Comparison of ENCODE assay signal across 19 cellular contexts in genomic region chr21:35017256-35017655, GRCh38. TPM values are rescaled to one million over a fixed set of nuclear protein-coding genes. Genes with fewer than 3 reads are reported as not detected.
DNase-seq lines count a peak whose midpoint lies in the region; ATAC-seq and TF ChIP-seq lines count a peak whose summit lies in the region.
"Had no signal": no experiment of that assay in that cellular context is flagged by ENCODE, and none has a peak within 500 bp of the region (broad histone marks: within the 10 kb centered on the region; RNA-seq: fewer than 3 reads in every experiment).

No MANE protein-coding gene starts in this region.

- H3K9me3 ChIP-seq in BLaER1 = no peaks in the 10 kb centered on the region
- H3K9me3 ChIP-seq in CD4-positive, CD25-positive, alpha-beta regulatory T cell (ENCODE audit: control insufficient read depth in 2 of 2, low read length in 2 of 2) = no peaks in the 10 kb centered on the region
- H3K9me3 ChIP-seq in Loucy (ENCODE audit: insufficient read depth, low read depth, low read length) = no peaks in the 10 kb centered on the region
- H3K9me3 ChIP-seq: BE2C, Caco-2 had no signal

- peaks cover 78% of the 10 kb centered on the region for H4K20me1 ChIP-seq in BLaER1
- peaks cover 35% of the 10 kb centered on the region for H4K20me1 ChIP-seq in Loucy (ENCODE audit: insufficient read depth, low read length, poor library complexity, severe bottlenecking)

- H3K27ac Mint-ChIP-seq in CD4-positive, CD25-positive, alpha-beta regulatory T cell = peak overlapping the region in 2 of 3 donors; percentile 50 to 88
- peak overlapping the region; percentile 75 to 85 for H3K27ac Mint-ChIP-seq in effector memory CD8-positive, alpha-beta T cell

- no peak overlapping the region for H3K9ac ChIP-seq in BLaER1
- no peak overlapping the region for H3K9ac ChIP-seq in Loucy (ENCODE audit: low read depth, low read length, poor library complexity, severe bottlenecking)

- H3K4me1 ChIP-seq in BLaER1 = peaks cover 100% of the 10 kb centered on the region
- H3K4me1 ChIP-seq in CD4-positive, CD25-positive, alpha-beta regulatory T cell (ENCODE audit: control insufficient read depth, insufficient read depth, low read length, poor library complexity, severe bottlenecking) = peaks cover 49% of the 10 kb centered on the region
- H3K4me1 ChIP-seq in Loucy (ENCODE audit: insufficient read depth, low read length, poor library complexity, severe bottlenecking) = peaks cover 92% of the 10 kb centered on the region
- H3K4me1 ChIP-seq: BE2C had no signal

- H3K4me3 Mint-ChIP-seq in CD4-positive, CD25-positive, alpha-beta regulatory T cell = peak overlapping the region in 2 of 4 donors; percentile 5 to 25
- H3K4me3 Mint-ChIP-seq in effector memory CD8-positive, alpha-beta T cell = no peak overlapping the region
- H3K4me3 Mint-ChIP-seq: IgD-negative memory B cell had no signal

- ATAC-seq in CD4-positive, CD25-positive, alpha-beta regulatory T cell (ENCODE audit: low read depth in 2 of 2) = no peak
- no peak for ATAC-seq in effector memory CD8-positive, alpha-beta T cell (replicated peaks)
- ATAC-seq in HG02798 (IDR thresholded peaks at IDR 0.05; ENCODE audit: poor library complexity, unreplicated experiment) = no peak

- H3K4me1 Mint-ChIP-seq in CD4-positive, CD25-positive, alpha-beta regulatory T cell = peaks cover 32 to 94% (median 75%) of the 10 kb centered on the region in 4 donors
- peaks cover 56 to 83% of the 10 kb centered on the region in 2 donors for H3K4me1 Mint-ChIP-seq in effector memory CD8-positive, alpha-beta T cell (ENCODE audit: low read depth in 2 of 2)

- no peak overlapping the region for H2AFZ ChIP-seq in Loucy (ENCODE audit: low read length)

- H3K36me3 ChIP-seq in BLaER1 (peaks cover 82% of the 10 kb centered on the region), Loucy (ENCODE audit: insufficient read depth, low read length) (peaks cover 72% of the 10 kb centered on the region; the same call in 1 of the 2 replicates)
- H3K36me3 ChIP-seq in CD4-positive, CD25-positive, alpha-beta regulatory T cell (ENCODE audit: control insufficient read depth, insufficient read depth, low read length) = peaks cover 22% of the 10 kb centered on the region
- H3K36me3 ChIP-seq: BE2C had no signal

- H3K36me3 Mint-ChIP-seq in CD4-positive, CD25-positive, alpha-beta regulatory T cell = peaks cover 32% of the 10 kb centered on the region
- H3K36me3 Mint-ChIP-seq in effector memory CD8-positive, alpha-beta T cell (ENCODE audit: insufficient read depth) = peaks cover 26% of the 10 kb centered on the region

- no peaks in the 10 kb centered on the region for H3K27me3 Mint-ChIP-seq in CD4-positive, CD25-positive, alpha-beta regulatory T cell
- H3K27me3 Mint-ChIP-seq in effector memory CD8-positive, alpha-beta T cell = no peaks in the 10 kb centered on the region
- H3K27me3 Mint-ChIP-seq: IgD-negative memory B cell had no signal

- no peak for DNase-seq in CD4-positive, CD25-positive, alpha-beta regulatory T cell
- no peak for DNase-seq in effector memory CD8-positive, alpha-beta T cell
- DNase-seq in NCI-H1417 (lab: John Stamatoyannopoulos, UW) (no peak), NCI-H524 (lab: John Stamatoyannopoulos, UW) (no peak), NCI-H2107 (lab: John Stamatoyannopoulos, UW) (no peak)
- DNase-seq: BE2C, Caco-2, DMS53, HCEC 1CT, NCI-H1092, NCI-H187, NCI-H2171, NCI-H446 treated with DMSO at 0.1 percent for 48 hours, NCI-H82, SHP77 treated with DMSO at 0.1 percent for 48 hours had no signal

- H3K27me3 ChIP-seq in BLaER1 (no peaks in the 10 kb centered on the region), Loucy (ENCODE audit: insufficient read depth, low read length, poor library complexity, severe bottlenecking) (no peaks in the 10 kb centered on the region)
- H3K27me3 ChIP-seq in CD4-positive, CD25-positive, alpha-beta regulatory T cell (ENCODE audit: control insufficient read depth, insufficient read depth, low read length) = no peaks in the 10 kb centered on the region
- H3K27me3 ChIP-seq: BE2C had no signal

- H3K9me3 Mint-ChIP-seq in CD4-positive, CD25-positive, alpha-beta regulatory T cell = no peaks in the 10 kb centered on the region
- no peaks in the 10 kb centered on the region for H3K9me3 Mint-ChIP-seq in effector memory CD8-positive, alpha-beta T cell
- H3K9me3 Mint-ChIP-seq: IgD-negative memory B cell had no signal

- peak overlapping the region; percentile 77 for H3K27ac ChIP-seq in BLaER1
- H3K27ac ChIP-seq in CD4-positive, CD25-positive, alpha-beta regulatory T cell (ENCODE audit: insufficient read depth, low read length, poor library complexity, severe bottlenecking) = no peak overlapping the region

- no peak for TF ChIP-seq CTCF in Loucy (conservative IDR thresholded peaks at IDR 0.05; ENCODE audit: low read length)

- H3K4me3 ChIP-seq in BLaER1 = no peak overlapping the region
- H3K4me3 ChIP-seq in CD4-positive, CD25-positive, alpha-beta regulatory T cell (ENCODE audit: low read depth, low read length) = no peak overlapping the region
- no peak overlapping the region for H3K4me3 ChIP-seq in Loucy (ENCODE audit: low read length, poor library complexity, severe bottlenecking)

- peaks cover 9% of the 10 kb centered on the region; the same call in 1 of the 2 replicates for H3F3A ChIP-seq in Loucy (ENCODE audit: low read depth)

- H3K9me2 ChIP-seq in Loucy (replicated peaks; ENCODE audit: low read depth, low read length) = no peaks in the 10 kb centered on the region

- H3K4me2 ChIP-seq in BLaER1 = peak overlapping the region; percentile 77; the same call in 1 of the 2 replicates
- peak overlapping the region; percentile 17 for H3K4me2 ChIP-seq in Loucy (ENCODE audit: low read depth, low read length, poor library complexity, severe bottlenecking)

- H3K79me2 ChIP-seq in Loucy (ENCODE audit: insufficient read depth, low read length) = peaks cover 100% of the 10 kb centered on the region

RNA-seq across cellular contexts. Expression of gene RUNX1, which starts 31.8 kb away (rescaled TPM):
- total RNA-seq in CD4-positive, CD25-positive, alpha-beta regulatory T cell = 133 TPM
- polyA plus RNA-seq in CD4-positive, CD25-positive, alpha-beta regulatory T cell = 10 to 100 TPM; 14.2 to 22.7 (median 21.0) TPM
